In genomic region chr15:83764201-83764839, GRCh38 we compare ENCODE assay signal across 26 cellular contexts.
A peak's percentile ranks its signal among the peaks of the same experiment; 100 is the strongest.
DNase-seq lines count a peak whose midpoint lies in the region; ATAC-seq lines count a peak whose summit lies in the region.
"Had no signal": no experiment of that assay in that cellular context is flagged by ENCODE, and none has a peak within 500 bp of the region (broad histone marks: within the 10 kb centered on the region; RNA-seq: fewer than 3 reads in every experiment).

No MANE protein-coding gene starts in this region.

- no peak overlapping the region for H3K4me3 Mint-ChIP-seq in stimulated activated memory B cell treated with anti-CD40 and anti-IgM and Interleukin-4, amounts not matched to agents 10 μg/mL and 1 μg/mL and 100 μg/mL, for 72 hours
- H3K4me3 Mint-ChIP-seq: activated naive CD8-positive, alpha-beta T cell treated with anti-CD3 and anti-CD28 coated beads for 36 hours; naive thymus-derived CD8-positive, alpha-beta T cell; stimulated activated naive CD8-positive, alpha-beta T cell treated with anti-CD3 and anti-CD28 coated beads, Interleukin-15, Interleukin-2, amounts not matched to agents 100 ng/mL and 50 ng/mL, for 24 hours; type B pancreatic cell had no signal

- DNase-seq in G401 (ENCODE audit: low spot score) (peak; percentile 30), cerebellar cortex (ENCODE audit: low spot score) (peak; percentile 8), right cardiac atrium (peak in 1 of 3 donors; percentile 59), sciatic nerve (ENCODE audit: low spot score) (no peak), activated T-cell treated with anti-CD3 and anti-CD28 coated beads for 4 hours (no peak), NCI-H1092 treated with DMSO at 0.1 percent for 48 hours (lab: John Stamatoyannopoulos, UW) (no peak)
- DNase-seq: activated CD4-positive, alpha-beta T cell treated with anti-CD3 and anti-CD28 coated beads for 48 hours; activated naive CD8-positive, alpha-beta T cell treated with anti-CD3 and anti-CD28 coated beads for 36 hours; dermis blood vessel endothelial cell; foreskin keratinocyte; GM23248; mammary epithelial cell; MM.1S; naive thymus-derived CD8-positive, alpha-beta T cell; NCI-H748 treated with DMSO at 0.1 percent for 48 hours; OCI-M1; small intestine; stimulated activated CD4-positive, alpha-beta T cell treated with anti-CD3 and anti-CD28 coated beads, Interleukin-2, amount 100 ng/mL, for 48 hours had no signal

- intact Hi-C loops in right cardiac atrium (cut with DNase I) (no loop called here), sciatic nerve (cut with DNase I) (no loop called here)

- no peak overlapping the region for H3K27ac Mint-ChIP-seq in stimulated activated memory B cell treated with anti-CD40 and anti-IgM and Interleukin-4, amounts not matched to agents 10 μg/mL and 1 μg/mL and 100 μg/mL, for 72 hours
- H3K27ac Mint-ChIP-seq: activated naive CD8-positive, alpha-beta T cell treated with anti-CD3 and anti-CD28 coated beads for 36 hours; activated T-helper 2 cell treated with anti-CD3 and anti-CD28 coated beads, Interferon-gamma antibody, Interleukin-2, Interleukin-4, amounts not matched to agents 10 μg/mL and 5 μg/mL and 100 μg/mL, durations not matched to agents 14 hours and 24 hours and 36 hours; naive thymus-derived CD8-positive, alpha-beta T cell; stimulated activated naive CD8-positive, alpha-beta T cell treated with anti-CD3 and anti-CD28 coated beads, Interleukin-15, Interleukin-2, amounts not matched to agents 100 ng/mL and 50 ng/mL, for 24 hours; type B pancreatic cell had no signal

- H3K27ac ChIP-seq in right cardiac atrium (ENCODE audit: low read length) = peak overlapping the region; percentile 63
- H3K27ac ChIP-seq: C4-2B, foreskin keratinocyte, GM23248, parathyroid adenoma had no signal

- H3K4me1 ChIP-seq in right cardiac atrium (ENCODE audit: control insufficient read depth, insufficient read depth, low read length) = peaks cover 5% of the 10 kb centered on the region
- H3K4me1 ChIP-seq: foreskin keratinocyte, parathyroid adenoma had no signal

- no peaks in the 10 kb centered on the region for H3K9me3 ChIP-seq in right cardiac atrium (ENCODE audit: control insufficient read depth, low read length)

- no peaks in the 10 kb centered on the region for H3K4me1 Mint-ChIP-seq in stimulated activated memory B cell treated with anti-CD40 and anti-IgM and Interleukin-4, amounts not matched to agents 10 μg/mL and 1 μg/mL and 100 μg/mL, for 72 hours
- H3K4me1 Mint-ChIP-seq: activated naive CD8-positive, alpha-beta T cell treated with anti-CD3 and anti-CD28 coated beads for 36 hours; IgD-negative memory B cell; naive thymus-derived CD8-positive, alpha-beta T cell had no signal

- H3K9me3 Mint-ChIP-seq in stimulated activated memory B cell treated with anti-CD40 and anti-IgM and Interleukin-4, amounts not matched to agents 10 μg/mL and 1 μg/mL and 100 μg/mL, for 72 hours = peaks cover 11% of the 10 kb centered on the region
- H3K9me3 Mint-ChIP-seq: activated naive CD8-positive, alpha-beta T cell treated with anti-CD3 and anti-CD28 coated beads for 36 hours; activated T-helper 2 cell treated with anti-CD3 and anti-CD28 coated beads, Interferon-gamma antibody, Interleukin-2, Interleukin-4, amounts not matched to agents 10 μg/mL and 5 μg/mL and 100 μg/mL, durations not matched to agents 14 hours and 24 hours and 36 hours; type B pancreatic cell had no signal

- no peak overlapping the region for H3K4me3 ChIP-seq in right cardiac atrium (ENCODE audit: low read length)
- H3K4me3 ChIP-seq: GM23248 had no signal

- WGBS in right cardiac atrium = 51% methylated on average over 8 of the region's 8 CpGs

- H3K27me3 Mint-ChIP-seq in stimulated activated memory B cell treated with anti-CD40 and anti-IgM and Interleukin-4, amounts not matched to agents 10 μg/mL and 1 μg/mL and 100 μg/mL, for 72 hours = no peaks in the 10 kb centered on the region
- H3K27me3 Mint-ChIP-seq: IgD-negative memory B cell; stimulated activated naive CD8-positive, alpha-beta T cell treated with anti-CD3 and anti-CD28 coated beads, Interleukin-15, Interleukin-2, amounts not matched to agents 100 ng/mL and 50 ng/mL, for 24 hours; type B pancreatic cell had no signal

- no peaks in the 10 kb centered on the region for H3K27me3 ChIP-seq in right cardiac atrium (ENCODE audit: control insufficient read depth, insufficient read depth)
- H3K27me3 ChIP-seq: foreskin keratinocyte had no signal

- in situ Hi-C loops in G401 (cut with HindIII; ENCODE audit: low sequenced_read_pairs) = no loop called here

- no peaks in the 10 kb centered on the region for H3K36me3 Mint-ChIP-seq in stimulated activated memory B cell treated with anti-CD40 and anti-IgM and Interleukin-4, amounts not matched to agents 10 μg/mL and 1 μg/mL and 100 μg/mL, for 72 hours
- H3K36me3 Mint-ChIP-seq: activated naive CD8-positive, alpha-beta T cell treated with anti-CD3 and anti-CD28 coated beads for 36 hours; IgD-negative memory B cell; naive thymus-derived CD8-positive, alpha-beta T cell; type B pancreatic cell had no signal

- ATAC-seq in right cardiac atrium (peak; percentile 66 to 69), sciatic nerve (peak; percentile 82), HG02571 (IDR thresholded peaks at IDR 0.05; ENCODE audit: unreplicated experiment) (no peak)
- ATAC-seq in stimulated activated memory B cell treated with anti-CD40 and anti-IgM and Interleukin-4, amounts not matched to agents 10 μg/mL and 1 μg/mL and 100 μg/mL, for 72 hours = no peak
- ATAC-seq: foreskin keratinocyte; naive thymus-derived CD8-positive, alpha-beta T cell had no signal

Comparison
In these comparisons a context has a peak if more than half of its experiments do, and no peak if none do; other contexts are left out.
1. DNase-seq: peak in G401 (single experiment) and cerebellar cortex (single experiment); none in sciatic nerve (single experiment), activated T-cell treated with anti-CD3 and anti-CD28 coated beads for 4 hours (single experiment) and NCI-H1092 treated with DMSO at 0.1 percent for 48 hours (single experiment).
2. ATAC-seq: peak in right cardiac atrium (2 of 2) and sciatic nerve (single experiment); none in stimulated activated memory B cell treated with anti-CD40 and anti-IgM and Interleukin-4, amounts not matched to agents 10 μg/mL and 1 μg/mL and 100 μg/mL, for 72 hours (single experiment) and HG02571 (single experiment).